8 cellular contexts compared by ENCODE assay signal in the genomic region with DNA sequence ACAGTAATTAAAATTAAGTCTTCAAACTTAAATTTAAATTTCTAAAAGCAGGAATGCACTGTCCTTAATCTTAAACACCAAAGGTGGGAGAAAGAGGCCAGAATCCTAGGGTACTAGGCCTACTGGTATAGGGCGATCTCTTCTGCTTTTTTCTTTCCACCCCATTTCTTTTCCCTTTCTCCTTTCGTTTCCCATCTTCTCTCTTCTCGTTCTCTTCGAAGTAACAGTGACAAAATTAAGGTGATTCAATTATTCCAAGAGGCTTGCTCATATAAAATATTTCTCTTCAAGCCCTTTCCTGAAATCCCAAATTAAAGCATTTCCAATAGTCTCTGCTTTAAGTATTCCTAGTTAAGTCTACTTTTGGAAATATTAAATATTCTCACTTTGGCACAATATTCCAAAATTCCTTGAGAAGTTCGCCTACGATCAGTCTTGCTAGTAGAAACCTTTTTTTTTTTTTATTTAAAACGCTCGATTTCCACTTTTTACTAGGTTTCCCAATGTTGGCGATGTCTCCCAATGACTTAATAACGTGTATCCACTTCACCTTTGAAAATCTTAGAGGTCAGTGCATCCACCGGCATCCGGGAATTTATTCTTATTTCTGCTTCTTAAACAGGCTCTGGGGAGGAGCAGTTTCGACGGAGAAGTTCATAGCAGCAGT. TPM values are rescaled to one million over a fixed set of nuclear protein-coding genes. Genes with fewer than 3 reads are reported as not detected.
DNase-seq lines count a peak whose midpoint lies in the region; ATAC-seq and TF ChIP-seq lines count a peak whose summit lies in the region.

No MANE protein-coding gene starts in this region.

- H3K9me3 ChIP-seq in IMR-90 (ENCODE audit: control insufficient read depth, insufficient read depth, low read length) (no peaks in the 10 kb centered on the region), mucosa of stomach (ENCODE audit: control insufficient read depth, low read length) (no peaks in the 10 kb centered on the region)

- H3K56ac ChIP-seq in IMR-90 (ENCODE audit: extremely low read depth, insufficient read depth, low read length) = peak overlapping the region; percentile 90

- H4K91ac ChIP-seq in IMR-90 (ENCODE audit: insufficient read depth, low read depth, low read length) = peak overlapping the region; percentile 43

- dilution Hi-C loops in IMR-90 (cut with HindIII; ENCODE audit: low sequenced_read_pairs, unreplicated experiment) = no loop called here

- no TSS peak for BruUV-seq in IMR-90 (replicated peaks; lab: Mats Ljungman, UMichigan)

- CTCF ChIA-PET in IMR-90 (lab: Yijun Ruan, JAX) = no interaction called here

- H2AK5ac ChIP-seq in IMR-90 (ENCODE audit: low read depth, low read length) = peak overlapping the region; percentile 34; the same call in 1 of the 2 replicates

- ATAC-seq in IMR-90 (ENCODE audit: low read depth) (no peak), HG03439 (IDR thresholded peaks at IDR 0.05; ENCODE audit: unreplicated experiment) (no peak), GM21717 (IDR thresholded peaks at IDR 0.05; ENCODE audit: unreplicated experiment) (no peak)

- no peak for DNase-seq in IMR-90
- DNase-seq in cardiac fibroblast (ENCODE audit: low read depth in 2 of 2) = no peak
- no peak for DNase-seq in SKM-1 treated with dmso at 0.1 percent for 144 hours (lab: John Stamatoyannopoulos, UW; ENCODE audit: unreplicated experiment)
- no peak for DNase-seq in activated gamma-delta T cell treated with Interleukin-2 at 50 U/mL for 16 hours

- no peak for TF ChIP-seq POLR2A in IMR-90 (IDR thresholded peaks at IDR 0.05; ENCODE audit: low read depth, low read length)

- peak overlapping the region; percentile 90 for H2AFZ ChIP-seq in ACC112 (ENCODE audit: low read length, unreplicated experiment)
- H2AFZ ChIP-seq in IMR-90 (replicated peaks; ENCODE audit: low read length, poor library complexity) = peak overlapping the region; percentile 89

- peak overlapping the region; percentile 61 for H3K4ac ChIP-seq in IMR-90 (ENCODE audit: low read depth, low read length)

- peak overlapping the region; percentile 59 for H2BK120ac ChIP-seq in IMR-90 (ENCODE audit: low read depth, low read length)

- H3K27me3 ChIP-seq in ACC112 (ENCODE audit: insufficient read depth, low read length) = no peaks in the 10 kb centered on the region
- H3K27me3 ChIP-seq in IMR-90 (ENCODE audit: control insufficient read depth, insufficient read depth, low read length) = peaks cover 3% of the 10 kb centered on the region; the same call in 1 of the 2 replicates
- no peaks in the 10 kb centered on the region for H3K27me3 ChIP-seq in mucosa of stomach (ENCODE audit: control insufficient read depth, insufficient read depth, low read length)

- peak overlapping the region; percentile 53; the same call in 1 of the 2 replicates for H3K18ac ChIP-seq in IMR-90 (ENCODE audit: low read depth, low read length)

- H4K20me1 ChIP-seq in IMR-90 (ENCODE audit: insufficient read depth, low read length) = peaks cover 25% of the 10 kb centered on the region

- intact Hi-C loops in IMR-90 (cut with micrococcal nuclease) = loop anchor here (5.0 kb wide), 3 partner anchors 319 to 454 kb away; a partner anchor contains a TSS

- no peak overlapping the region for H2BK15ac ChIP-seq in IMR-90 (ENCODE audit: low read depth, low read length)

- peak overlapping the region; percentile 18 to 84 for H4K8ac ChIP-seq in IMR-90 (ENCODE audit: low read depth in 2 of 2, low read length in 2 of 2)

- H3K9me1 ChIP-seq in IMR-90 (ENCODE audit: insufficient read depth, low read length) = peaks cover 6% of the 10 kb centered on the region

- peak overlapping the region; percentile 91 for H3K9ac ChIP-seq in IMR-90 (ENCODE audit: low read depth, low read length)
- peak overlapping the region; percentile 77 for H3K9ac ChIP-seq in mucosa of stomach (ENCODE audit: low read length)

- peak overlapping the region; percentile 79 for H3K23ac ChIP-seq in IMR-90 (ENCODE audit: low read depth, low read length)

- peaks cover under 1 to 11% of the 10 kb centered on the region in 2 experiments; a peak in 3 of 4 replicates for H3K79me1 ChIP-seq in IMR-90 (ENCODE audit: low read depth in 1 of 2, low read length in 2 of 2)

- H3K4me3 ChIP-seq in ACC112 (ENCODE audit: low read depth, low read length) (peak overlapping the region; percentile 91), IMR-90 (ENCODE audit: insufficient read depth, low read depth, low read length) (peak overlapping the region; percentile 97), cardiac fibroblast (replicated peaks in 1 of 2; ENCODE audit: low read depth in 2 of 2, low read length in 2 of 2) (peak overlapping the region; percentile 52 to 88), mucosa of stomach (ENCODE audit: low read length) (no peak overlapping the region)

- in situ Hi-C loops in IMR-90 (cut with MboI; ENCODE audit: low sequenced_read_pairs) = no loop called here

- H3K4me2 ChIP-seq in IMR-90 (ENCODE audit: low read depth, low read length) = peak overlapping the region; percentile 83

- 15% methylated on average over 5 of the region's 14 CpGs; no CpG with 5 or more reads in 1 of the 2 experiments for WGBS in IMR-90 (ENCODE audit: extremely low coverage in 2 of 2, insufficient read length in 1 of 2), 2 experiments

- peak overlapping the region; percentile 88 for H2BK5ac ChIP-seq in IMR-90 (ENCODE audit: low read depth, low read length, poor library complexity, severe bottlenecking)

- H3K36me3 ChIP-seq in ACC112 (ENCODE audit: insufficient read depth, low read length) = no peaks in the 10 kb centered on the region
- no peaks in the 10 kb centered on the region for H3K36me3 ChIP-seq in IMR-90 (ENCODE audit: control insufficient read depth, insufficient read depth, low read length)
- H3K36me3 ChIP-seq in mucosa of stomach (ENCODE audit: control insufficient read depth, insufficient read depth, low read length) = no peaks in the 10 kb centered on the region

- POLR2A ChIA-PET in IMR-90 (lab: Charles Lee; ENCODE audit: unreplicated experiment) = no interaction called here

- H3K79me2 ChIP-seq in ACC112 (ENCODE audit: control insufficient read depth, insufficient read depth, low read length, unreplicated experiment) = peaks cover 36% of the 10 kb centered on the region

- H3K27ac ChIP-seq in ACC112 (ENCODE audit: low read depth, low read length) = peak overlapping the region; percentile 80
- H3K27ac ChIP-seq in IMR-90 (ENCODE audit: insufficient read depth, low read length) = peak overlapping the region; percentile 93

- H2AK9ac ChIP-seq in IMR-90 (replicated peaks; ENCODE audit: low read depth, low read length, poor library complexity) = peak overlapping the region; percentile 73

- H3K4me1 ChIP-seq in ACC112 (ENCODE audit: control insufficient read depth, insufficient read depth, low read length, unreplicated experiment) (peaks cover 30% of the 10 kb centered on the region), IMR-90 (ENCODE audit: control insufficient read depth, insufficient read depth, low read length) (peaks cover 5% of the 10 kb centered on the region; the same call in 1 of the 2 replicates), mucosa of stomach (ENCODE audit: control insufficient read depth, insufficient read depth, low read length) (peaks cover 7% of the 10 kb centered on the region)

- TF ChIP-seq CTCF in IMR-90 (conservative IDR thresholded peaks at IDR 0.05; ENCODE audit: low read depth, low read length) (no peak), cardiac fibroblast (IDR thresholded peaks at IDR 0.05; ENCODE audit: low read depth, low read length) (no peak)

- H2BK20ac ChIP-seq in IMR-90 (ENCODE audit: low read depth, low read length) = 0 out of 2 replicates have a peak overlapping the region, but pooled peaks have one; percentile 11

- H3K14ac ChIP-seq in IMR-90 (replicated peaks; ENCODE audit: low read depth, low read length) = peak overlapping the region; percentile 38

- peak overlapping the region; percentile 7; the same call in 1 of the 2 replicates for H4K5ac ChIP-seq in IMR-90 (ENCODE audit: low read depth, low read length)

- TF ChIP-seq RAD21 in IMR-90 (IDR thresholded peaks at IDR 0.05; ENCODE audit: low read length) = no peak

TF ChIP-seq in IMR-90, 13 proteins besides CTCF, POLR2A, EP300 and RAD21:
- TF ChIP-seq RFX5 (IDR thresholded peaks at IDR 0.05; ENCODE audit: low read depth, low read length) (no peak), FOS (IDR thresholded peaks at IDR 0.05; ENCODE audit: low read depth, low read length) (no peak), CEBPB (IDR thresholded peaks at IDR 0.05; ENCODE audit: low read depth, low read length) (no peak), SMC3 (IDR thresholded peaks at IDR 0.05; ENCODE audit: low read depth, low read length) (no peak), RCOR1 (IDR thresholded peaks at IDR 0.05; ENCODE audit: insufficient replicate concordance, low read length) (no peak), MXI1 (IDR thresholded peaks at IDR 0.05; ENCODE audit: borderline replicate concordance, low read depth, low read length) (no peak), CHD1 (IDR thresholded peaks at IDR 0.05; ENCODE audit: low read depth, low read length) (no peak), NFE2L2 (IDR thresholded peaks at IDR 0.05; ENCODE audit: low read depth, low read length) (no peak)
- TF ChIP-seq, protein P1, sequence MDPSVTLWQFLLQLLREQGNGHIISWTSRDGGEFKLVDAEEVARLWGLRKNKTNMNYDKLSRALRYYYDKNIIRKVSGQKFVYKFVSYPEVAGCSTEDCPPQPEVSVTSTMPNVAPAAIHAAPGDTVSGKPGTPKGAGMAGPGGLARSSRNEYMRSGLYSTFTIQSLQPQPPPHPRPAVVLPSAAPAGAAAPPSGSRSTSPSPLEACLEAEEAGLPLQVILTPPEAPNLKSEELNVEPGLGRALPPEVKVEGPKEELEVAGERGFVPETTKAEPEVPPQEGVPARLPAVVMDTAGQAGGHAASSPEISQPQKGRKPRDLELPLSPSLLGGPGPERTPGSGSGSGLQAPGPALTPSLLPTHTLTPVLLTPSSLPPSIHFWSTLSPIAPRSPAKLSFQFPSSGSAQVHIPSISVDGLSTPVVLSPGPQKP (IDR thresholded peaks at IDR 0.05; ENCODE audit: borderline replicate concordance, low read depth, low read length) = no peak
- TF ChIP-seq, protein P2, sequence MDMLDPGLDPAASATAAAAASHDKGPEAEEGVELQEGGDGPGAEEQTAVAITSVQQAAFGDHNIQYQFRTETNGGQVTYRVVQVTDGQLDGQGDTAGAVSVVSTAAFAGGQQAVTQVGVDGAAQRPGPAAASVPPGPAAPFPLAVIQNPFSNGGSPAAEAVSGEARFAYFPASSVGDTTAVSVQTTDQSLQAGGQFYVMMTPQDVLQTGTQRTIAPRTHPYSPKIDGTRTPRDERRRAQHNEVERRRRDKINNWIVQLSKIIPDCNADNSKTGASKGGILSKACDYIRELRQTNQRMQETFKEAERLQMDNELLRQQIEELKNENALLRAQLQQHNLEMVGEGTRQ (IDR thresholded peaks at IDR 0.05; ENCODE audit: low read depth, low read length) = no peak

RNA-seq across cellular contexts. Expression of a gene that starts 0.8 kb away (rescaled TPM):
- total RNA-seq in IMR-90 (2012; rRNA removed) = 25.8 and 36.9 TPM in 2 replicates
- 3.4 and 3.7 TPM in 2 replicates for polyA plus RNA-seq in IMR-90 (2012; rRNA removed)
- 0.82 and 1.1 TPM in 2 replicates for polyA plus RNA-seq in IMR-90 (2012; cell fraction: cytosol; rRNA removed)
- 2.3 and 6.1 TPM in 2 replicates for polyA plus RNA-seq in IMR-90 (2012; cell fraction: nucleus; rRNA removed; ENCODE audit: low replicate concordance)
